Comparison of ENCODE assay signal across 14 cellular contexts in genomic region chr2:95057535-95058453, GRCh38. TPM values are rescaled to one million over a fixed set of nuclear protein-coding genes. Genes with fewer than 3 reads are reported as not detected.
A peak's percentile ranks its signal among the peaks of the same experiment; 100 is the strongest.
DNase-seq lines count a peak whose midpoint lies in the region; ATAC-seq and TF ChIP-seq lines count a peak whose summit lies in the region.
"Had no signal": no experiment of that assay in that cellular context is flagged by ENCODE, and none has a peak within 500 bp of the region (broad histone marks: within the 10 kb centered on the region; RNA-seq: fewer than 3 reads in every experiment).

No MANE protein-coding gene starts in this region.

- H3K27me3 ChIP-seq in esophagus muscularis mucosa, result peaks cover 0 to 63% (median 3%) of the 10 kb centered on the region in 4 donors
- peaks cover 0 to 31% (median 0%) of the 10 kb centered on the region in 3 experiments for H3K27me3 ChIP-seq in neuronal stem cell (ENCODE audit: control insufficient read depth in 3 of 3, insufficient read depth in 3 of 3, low read depth in 1 of 3, low read length in 3 of 3)
- H3K27me3 ChIP-seq: Peyer's patch had no signal

- H3K4ac ChIP-seq in neuronal stem cell (ENCODE audit: low read length), result no peak overlapping the region

- H3K4me1 ChIP-seq in esophagus muscularis mucosa (no peaks in the 10 kb centered on the region), neuronal stem cell (ENCODE audit: control insufficient read depth in 2 of 2, insufficient read depth in 1 of 2, low read depth in 1 of 2, low read length in 2 of 2) (peaks cover 9 to 23% of the 10 kb centered on the region in 2 donors)
- H3K4me1 ChIP-seq: Peyer's patch had no signal

- H3K27ac ChIP-seq in esophagus muscularis mucosa (replicated peaks in 1 of 4) (peak overlapping the region; percentile 17 to 65 (median 46)), neuronal stem cell (replicated peaks; ENCODE audit: low read length) (peak overlapping the region; percentile 42)
- H3K27ac ChIP-seq: Peyer's patch had no signal

- no peaks in the 10 kb centered on the region for H3K9me3 Mint-ChIP-seq in stimulated activated naive CD8-positive, alpha-beta T cell treated with anti-CD3 and anti-CD28 coated beads, Interleukin-15, amount 100 ng/mL, for 72 hours

- no peak overlapping the region for H3K14ac ChIP-seq in neuronal stem cell (ENCODE audit: low read length)

- ATAC-seq in stimulated activated naive CD8-positive, alpha-beta T cell treated with anti-CD3 and anti-CD28 coated beads, Interleukin-15, Interleukin-2, amounts not matched to agents 100 U/mL and 50 U/mL, for 24 hours, result no peak
- ATAC-seq in stimulated activated naive CD8-positive, alpha-beta T cell treated with anti-CD3 and anti-CD28 coated beads, Interleukin-15, amount 100 ng/mL, for 72 hours, result no peak
- ATAC-seq in left cardiac atrium, result no peak

- TF ChIP-seq EP300 in esophagus muscularis mucosa (IDR thresholded peaks at IDR 0.05), result no peak

- no peak for TF ChIP-seq POLR2A in esophagus muscularis mucosa (IDR thresholded peaks at IDR 0.05; ENCODE audit: low read depth)

- no peak overlapping the region for H2BK15ac ChIP-seq in neuronal stem cell (ENCODE audit: low read length)

- H3K27me3 Mint-ChIP-seq in stimulated activated naive CD8-positive, alpha-beta T cell treated with anti-CD3 and anti-CD28 coated beads, Interleukin-15, amount 100 ng/mL, for 72 hours, result no peaks in the 10 kb centered on the region

- no peak overlapping the region for H4K8ac ChIP-seq in neuronal stem cell (ENCODE audit: low read depth, low read length)

- peak; percentile 2 for DNase-seq in stimulated activated naive CD8-positive, alpha-beta T cell treated with anti-CD3 and anti-CD28 coated beads, Interleukin-15, Interleukin-2, amounts not matched to agents 100 U/mL and 50 U/mL, for 24 hours
- no peak for DNase-seq in stimulated activated naive CD8-positive, alpha-beta T cell treated with anti-CD3 and anti-CD28 coated beads, Interleukin-15, amount 100 ng/mL, for 72 hours
- DNase-seq in esophagus muscularis mucosa (ENCODE audit: extremely low spot score) (no peak), neuronal stem cell (ENCODE audit: low spot score) (peak; percentile 21), NCI-H128 (lab: John Stamatoyannopoulos, UW; ENCODE audit: unreplicated experiment) (no peak), NCI-H1436 (lab: John Stamatoyannopoulos, UW) (no peak), dermis blood vessel endothelial cell (no peak), left cardiac atrium (no peak)
- DNase-seq: activated CD8-positive, alpha-beta memory T cell treated with anti-CD3 and anti-CD28 coated beads for 24 hours; AML-193; foreskin fibroblast; T-helper 9 cell had no signal

- H4K91ac ChIP-seq in neuronal stem cell (ENCODE audit: low read depth, low read length, poor library complexity), result no peak overlapping the region

- peak overlapping the region; percentile 77 for H2AFZ ChIP-seq in neuronal stem cell (ENCODE audit: low read length)

- 84% methylated on average over 28 of the region's 28 CpGs for WGBS in esophagus muscularis mucosa
- no CpG with 5 or more reads among the region's 28 CpGs for WGBS in neuronal stem cell (ENCODE audit: extremely low coverage in 2 of 2, insufficient read length in 2 of 2, insufficient replicate concordance in 1 of 2), 2 donors

- H3K18ac ChIP-seq in neuronal stem cell (ENCODE audit: low read length), result peak overlapping the region; percentile 93

- H3K4me3 ChIP-seq in esophagus muscularis mucosa, result no peak overlapping the region
- H3K4me3 ChIP-seq in neuronal stem cell (ENCODE audit: low read length in 2 of 2), result no peak overlapping the region
- H3K4me3 ChIP-seq: Peyer's patch had no signal

- peak overlapping the region; percentile 38 for H2AK5ac ChIP-seq in neuronal stem cell (ENCODE audit: low read depth, low read length)

- H3K9me3 ChIP-seq in esophagus muscularis mucosa (no peaks in the 10 kb centered on the region), neuronal stem cell (replicated peaks in 1 of 2; ENCODE audit: control insufficient read depth in 2 of 2, insufficient read depth in 1 of 2, low read depth in 1 of 2, low read length in 2 of 2) (no peaks in the 10 kb centered on the region)
- H3K9me3 ChIP-seq: Peyer's patch had no signal

- H2BK120ac ChIP-seq in neuronal stem cell (ENCODE audit: low read depth, low read length), result no peak overlapping the region

- no peak for TF ChIP-seq CTCF in esophagus muscularis mucosa (IDR thresholded peaks at IDR 0.05)

- H3K4me1 Mint-ChIP-seq in stimulated activated naive CD8-positive, alpha-beta T cell treated with anti-CD3 and anti-CD28 coated beads, Interleukin-15, amount 100 ng/mL, for 72 hours, result peaks cover 78% of the 10 kb centered on the region

- peak overlapping the region; percentile 56 for H2BK5ac ChIP-seq in neuronal stem cell (ENCODE audit: low read length)

- no peak overlapping the region for H3K4me2 ChIP-seq in neuronal stem cell (ENCODE audit: insufficient read depth, low read length, poor library complexity, severe bottlenecking)

- H3K23ac ChIP-seq in neuronal stem cell (ENCODE audit: low read depth, low read length, poor library complexity), result no peak overlapping the region

- no peak overlapping the region for H2BK12ac ChIP-seq in neuronal stem cell (ENCODE audit: low read length)

- no peak overlapping the region for H3K9ac ChIP-seq in neuronal stem cell (ENCODE audit: low read depth, low read length, poor library complexity)

- H3K36me3 ChIP-seq in esophagus muscularis mucosa, result no peaks in the 10 kb centered on the region
- H3K36me3 ChIP-seq in neuronal stem cell (replicated peaks in 1 of 2; ENCODE audit: control insufficient read depth in 2 of 2, insufficient read depth in 2 of 2, low read length in 2 of 2), result no peaks in the 10 kb centered on the region
- H3K36me3 ChIP-seq: Peyer's patch had no signal

- peak overlapping the region in 1 of 2 donors; percentile 28 for H3K27ac Mint-ChIP-seq in stimulated activated naive CD8-positive, alpha-beta T cell treated with anti-CD3 and anti-CD28 coated beads, Interleukin-15, amount 100 ng/mL, for 72 hours

- peak overlapping the region in 1 of 2 donors; percentile 31 for H3K4me3 Mint-ChIP-seq in stimulated activated naive CD8-positive, alpha-beta T cell treated with anti-CD3 and anti-CD28 coated beads, Interleukin-15, amount 100 ng/mL, for 72 hours

- H3K79me1 ChIP-seq in neuronal stem cell (ENCODE audit: low read depth, low read length), result no peaks in the 10 kb centered on the region

- intact Hi-C loops in esophagus muscularis mucosa (cut with DNase I) (no loop called here), left cardiac atrium (cut with DNase I) (no loop called here)

RNA-seq across cellular contexts. Expression of gene MAL, which starts 32.3 kb away (rescaled TPM):
- 10 to 100 TPM; 23.3 to 46.2 (median 36.6) TPM for total RNA-seq in esophagus muscularis mucosa
- polyA plus RNA-seq in neuronal stem cell (2013, experiment 1 of 2), result 0.18 TPM
- polyA plus RNA-seq in neuronal stem cell (2013, experiment 2 of 2), result 0.19 TPM
- total RNA-seq in dermis blood vessel endothelial cell, result 0.88 and 4.8 TPM in 2 replicates
- 1 to 10 TPM; 5.8 to 7.8 TPM for total RNA-seq in left cardiac atrium
- total RNA-seq: HT-29 had no signal

Comparison
In these comparisons a context has a peak if more than half of its experiments do, and no peak if none do; other contexts are left out.
1. DNase-seq: peak in stimulated activated naive CD8-positive, alpha-beta T cell treated with anti-CD3 and anti-CD28 coated beads, Interleukin-15, Interleukin-2, amounts not matched to agents 100 U/mL and 50 U/mL, for 24 hours (single experiment) and neuronal stem cell (single experiment); none in stimulated activated naive CD8-positive, alpha-beta T cell treated with anti-CD3 and anti-CD28 coated beads, Interleukin-15, amount 100 ng/mL, for 72 hours (0 of 2), esophagus muscularis mucosa (single experiment), NCI-H128 (single experiment), NCI-H1436 (single experiment), dermis blood vessel endothelial cell (single experiment) and left cardiac atrium (single experiment).